ENCODE assay signal across 24 cellular contexts in genomic region chr4:150546286-150546685, GRCh38. TPM values are rescaled to one million over a fixed set of nuclear protein-coding genes. Genes with fewer than 3 reads are reported as not detected.
"Had no signal": no experiment of that assay in that cellular context is flagged by ENCODE, and none has a peak within 500 bp of the region (broad histone marks: within the 10 kb centered on the region; RNA-seq: fewer than 3 reads in every experiment).

No MANE protein-coding gene starts in this region.

- DNase-seq: effector CD8-positive, alpha-beta T cell; left colon; left ventricle myocardium superior; mesenchymal stem cell; naive thymus-derived CD4-positive, alpha-beta T cell; nephron progenitor cell; nucleus accumbens; ovary; right lobe of liver; stimulated activated CD4-positive, alpha-beta T cell treated with anti-CD3 and anti-CD28 coated beads, Interleukin-4, amount 100 ng/mL, for 1 hour; stimulated activated CD8-positive, alpha-beta memory T cell treated with anti-CD3 and anti-CD28 coated beads, Interleukin-4, amount 100 ng/mL, for 48 hours; stimulated activated naive CD8-positive, alpha-beta T cell treated with anti-CD3 and anti-CD28 coated beads, Interleukin-15, Interleukin-2, amounts not matched to agents 100 U/mL and 50 U/mL, for 24 hours; tibial artery; upper lobe of left lung; uterus had no signal

- ATAC-seq: esophagus mucosa; gastroesophageal sphincter; left colon; left ventricle myocardium superior; naive thymus-derived CD4-positive, alpha-beta T cell; right lobe of liver; stimulated activated effector memory CD8-positive, alpha-beta T cell treated with anti-CD3 and anti-CD28 coated beads, Interleukin-12 subunit alpha, Interleukin-12 subunit beta, amount 100 ng/mL, for 72 hours; stimulated activated naive CD8-positive, alpha-beta T cell treated with anti-CD3 and anti-CD28 coated beads, Interleukin-15, Interleukin-2, amounts not matched to agents 100 U/mL and 50 U/mL, for 24 hours had no signal

- H3K36me3 Mint-ChIP-seq: stimulated activated effector memory CD8-positive, alpha-beta T cell treated with anti-CD3 and anti-CD28 coated beads, Interleukin-12 subunit alpha, Interleukin-12 subunit beta, amount 100 ng/mL, for 72 hours had no signal

- H3K4me1 ChIP-seq: gastroesophageal sphincter, right lobe of liver, tibial artery, uterus had no signal

- H3K4me1 Mint-ChIP-seq: nephron progenitor cell; stimulated activated effector memory CD8-positive, alpha-beta T cell treated with anti-CD3 and anti-CD28 coated beads, Interleukin-12 subunit alpha, Interleukin-12 subunit beta, amount 100 ng/mL, for 72 hours had no signal

- H3K4me3 ChIP-seq: coronary artery, gastroesophageal sphincter, lung, ovary, right lobe of liver, tibial artery, upper lobe of left lung, uterus had no signal

- H3K9me3 Mint-ChIP-seq: naive thymus-derived CD4-positive, alpha-beta T cell; nephron progenitor cell; stimulated activated effector memory CD8-positive, alpha-beta T cell treated with anti-CD3 and anti-CD28 coated beads, Interleukin-12 subunit alpha, Interleukin-12 subunit beta, amount 100 ng/mL, for 72 hours had no signal

- H3K4me3 Mint-ChIP-seq: naive thymus-derived CD4-positive, alpha-beta T cell; nephron progenitor cell; stimulated activated effector memory CD8-positive, alpha-beta T cell treated with anti-CD3 and anti-CD28 coated beads, Interleukin-12 subunit alpha, Interleukin-12 subunit beta, amount 100 ng/mL, for 72 hours had no signal

- H3K27me3 Mint-ChIP-seq: naive thymus-derived CD4-positive, alpha-beta T cell had no signal

- H3K27me3 ChIP-seq: gastroesophageal sphincter, right lobe of liver, tibial artery, upper lobe of left lung, uterus had no signal

- H3K27ac ChIP-seq: coronary artery, gastroesophageal sphincter, ovary, right lobe of liver, tibial artery, upper lobe of left lung, uterus had no signal

- H3K27ac Mint-ChIP-seq: naive thymus-derived CD4-positive, alpha-beta T cell; nephron progenitor cell; stimulated activated effector memory CD8-positive, alpha-beta T cell treated with anti-CD3 and anti-CD28 coated beads, Interleukin-12 subunit alpha, Interleukin-12 subunit beta, amount 100 ng/mL, for 72 hours had no signal

- FAIRE-seq: endometrium had no signal

- H3K36me3 ChIP-seq: gastroesophageal sphincter, ovary, right lobe of liver, tibial artery, upper lobe of left lung, uterus had no signal

- H3K9me3 ChIP-seq: gastroesophageal sphincter, ovary, right lobe of liver, tibial artery, upper lobe of left lung, uterus had no signal

RNA-seq across cellular contexts. Expression of gene MAB21L2, which starts 35.7 kb away (rescaled TPM):
- total RNA-seq: esophagus mucosa; fibroblast of lung; kidney epithelial cell; naive thymus-derived CD4-positive, alpha-beta T cell; ovary; temporal lobe; upper lobe of left lung; uterus had no signal
- polyA plus RNA-seq: naive thymus-derived CD4-positive, alpha-beta T cell had no signal
